In the genomic region with DNA sequence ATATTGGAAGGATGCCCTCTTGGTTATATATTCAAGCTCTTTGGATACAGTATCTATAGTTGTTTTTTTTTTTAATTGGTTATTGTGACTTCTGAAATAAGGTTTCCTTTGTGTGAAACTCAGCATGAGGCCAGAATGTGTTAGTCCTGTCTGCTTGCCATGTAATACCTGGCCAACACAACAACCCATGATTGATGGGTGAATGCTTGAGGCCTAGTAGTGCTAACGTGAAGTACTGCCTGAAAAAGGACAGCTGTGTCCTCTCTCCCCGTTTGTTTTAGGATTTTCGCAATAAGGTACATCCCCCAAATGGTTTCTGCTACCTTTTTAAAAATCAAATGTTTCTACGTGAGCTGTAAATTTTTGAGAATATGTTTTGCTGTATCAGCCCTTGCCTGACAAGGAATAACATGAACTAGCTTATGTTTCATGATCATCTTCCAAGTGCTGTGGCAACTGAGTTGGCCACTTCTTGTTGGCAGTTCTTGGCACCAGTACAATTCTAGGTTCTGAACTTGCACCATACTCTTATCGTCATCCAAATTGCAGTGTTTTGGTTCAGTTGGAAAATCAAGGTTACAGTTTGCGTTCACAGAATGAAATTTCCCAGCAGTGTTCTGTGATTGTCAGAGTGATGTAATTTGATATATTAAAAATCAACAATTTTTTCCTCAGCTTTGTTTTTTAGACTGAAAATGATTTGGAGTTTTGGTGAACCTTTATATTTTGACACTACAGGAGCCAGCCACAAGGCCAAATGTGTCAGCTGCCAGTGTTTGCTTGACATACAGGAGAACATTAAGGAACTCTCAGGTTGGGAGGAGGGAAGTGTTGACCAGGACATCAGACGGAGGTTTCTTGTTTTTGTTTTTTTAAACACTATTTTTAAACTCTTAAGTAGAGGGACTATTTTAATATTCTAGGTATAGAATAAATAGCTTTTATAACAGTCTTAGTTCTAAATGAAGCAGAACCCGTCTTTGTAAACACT, we compare ENCODE assay signal across 8 cellular contexts. TPM values are rescaled to one million over a fixed set of nuclear protein-coding genes. Genes with fewer than 3 reads are reported as not detected.
DNase-seq lines count a peak whose midpoint lies in the region; ATAC-seq and TF ChIP-seq lines count a peak whose summit lies in the region.

No MANE protein-coding gene starts in this region.

- H3K18ac ChIP-seq in IMR-90 (ENCODE audit: low read depth, low read length): no peak overlapping the region; the same call in 1 of the 2 replicates

- no peak for TF ChIP-seq POLR2A in IMR-90 (IDR thresholded peaks at IDR 0.05; ENCODE audit: low read depth, low read length)
- TF ChIP-seq POLR2A in sigmoid colon (IDR thresholded peaks at IDR 0.05): no peak

- H2AFZ ChIP-seq in IMR-90 (replicated peaks; ENCODE audit: low read length, poor library complexity): no peak overlapping the region

- H3K36me3 ChIP-seq in IMR-90 (ENCODE audit: control insufficient read depth, insufficient read depth, low read length): peaks cover 14% of the 10 kb centered on the region
- H3K36me3 ChIP-seq in sigmoid colon: peaks cover 7 to 61% (median 20%) of the 10 kb centered on the region in 4 donors

- TF ChIP-seq RAD21 in IMR-90 (IDR thresholded peaks at IDR 0.05; ENCODE audit: low read length): no peak

- no peak for TF ChIP-seq EP300 in sigmoid colon (IDR thresholded peaks at IDR 0.05)

- no peak overlapping the region for H2AK9ac ChIP-seq in IMR-90 (replicated peaks; ENCODE audit: low read depth, low read length, poor library complexity)

- no peak overlapping the region for H3K56ac ChIP-seq in IMR-90 (ENCODE audit: extremely low read depth, insufficient read depth, low read length)

- H2AK5ac ChIP-seq in IMR-90 (ENCODE audit: low read depth, low read length): 0 out of 2 replicates have a peak overlapping the region, but pooled peaks have one; percentile 53

- H3K9ac ChIP-seq in IMR-90 (ENCODE audit: low read depth, low read length): no peak overlapping the region

- H2BK5ac ChIP-seq in IMR-90 (ENCODE audit: low read depth, low read length, poor library complexity, severe bottlenecking): no peak overlapping the region

- intact Hi-C loops in IMR-90 (cut with micrococcal nuclease): no loop called here
- intact Hi-C loops in sigmoid colon (cut with DNase I): no loop called here

- H3K27me3 ChIP-seq in IMR-90 (ENCODE audit: control insufficient read depth, insufficient read depth, low read length): no peaks in the 10 kb centered on the region
- no peaks in the 10 kb centered on the region for H3K27me3 ChIP-seq in sigmoid colon

- TF ChIP-seq CTCF in IMR-90 (conservative IDR thresholded peaks at IDR 0.05; ENCODE audit: low read depth, low read length) (no peak), sigmoid colon (IDR thresholded peaks at IDR 0.05) (no peak)

- H3K4me1 ChIP-seq in IMR-90 (ENCODE audit: control insufficient read depth, insufficient read depth, low read length) (no peaks in the 10 kb centered on the region), sigmoid colon (peaks cover 0 to 28% (median 14%) of the 10 kb centered on the region in 4 donors)

- DNase-seq in IMR-90 (peak; percentile 18), SHP77 (lab: John Stamatoyannopoulos, UW) (peak; percentile 11 to 34), fibroblast of the conjunctiva (ENCODE audit: low read depth) (peak; percentile 36), sigmoid colon (peak; percentile 74), NCI-H1694 treated with DMSO at 0.1 percent for 48 hours (lab: John Stamatoyannopoulos, UW) (no peak), HK-2 (ENCODE audit: unreplicated experiment) (no peak)
- no peak for DNase-seq in effector CD4-positive, alpha-beta T cell

- no peak overlapping the region for H4K91ac ChIP-seq in IMR-90 (ENCODE audit: insufficient read depth, low read depth, low read length)

- WGBS in IMR-90 (ENCODE audit: extremely low coverage in 2 of 2, insufficient read length in 1 of 2), 2 experiments: no CpG with 5 or more reads among the region's 8 CpGs
- WGBS in sigmoid colon, 2 donors: 80% methylated on average over 8 of the region's 8 CpGs

- dilution Hi-C loops in IMR-90 (cut with HindIII; ENCODE audit: low sequenced_read_pairs, unreplicated experiment): no loop called here

- no peaks in the 10 kb centered on the region for H4K20me1 ChIP-seq in IMR-90 (ENCODE audit: insufficient read depth, low read length)

- no peak overlapping the region for H4K8ac ChIP-seq in IMR-90 (ENCODE audit: low read depth in 2 of 2, low read length in 2 of 2)

- no peaks in the 10 kb centered on the region for H3K9me3 ChIP-seq in IMR-90 (ENCODE audit: control insufficient read depth, insufficient read depth, low read length)
- no peaks in the 10 kb centered on the region for H3K9me3 ChIP-seq in sigmoid colon

- POLR2A ChIA-PET in IMR-90 (lab: Charles Lee; ENCODE audit: unreplicated experiment): interaction anchor here (0.6 kb wide), 1 partner anchor 19 kb away, joined by 7 read pairs; no protein-coding TSS in a partner anchor

- H2BK15ac ChIP-seq in IMR-90 (ENCODE audit: low read depth, low read length): no peak overlapping the region

- no peak overlapping the region for H3K4ac ChIP-seq in IMR-90 (ENCODE audit: low read depth, low read length)

- ATAC-seq in IMR-90 (ENCODE audit: low read depth) (no peak), GM21390 (IDR thresholded peaks at IDR 0.05; ENCODE audit: unreplicated experiment) (no peak)

- CTCF ChIA-PET in IMR-90 (lab: Yijun Ruan, JAX): interaction anchor here (0.8 to 1.7 kb wide), 4 partner anchors 103 to 272 kb away, joined by 3 to 4 read pairs (median 4); no protein-coding TSS in a partner anchor

- H3K4me3 ChIP-seq in IMR-90 (ENCODE audit: insufficient read depth, low read depth, low read length): no peak overlapping the region
- H3K4me3 ChIP-seq in sigmoid colon: no peak overlapping the region

- no TSS peak for BruUV-seq in IMR-90 (replicated peaks; lab: Mats Ljungman, UMichigan)

- peaks cover 12 to 14% of the 10 kb centered on the region in 2 experiments for H3K79me1 ChIP-seq in IMR-90 (ENCODE audit: low read depth in 1 of 2, low read length in 2 of 2)

- in situ Hi-C loops in IMR-90 (cut with MboI; ENCODE audit: low sequenced_read_pairs): no loop called here

- H3K27ac ChIP-seq in IMR-90 (ENCODE audit: insufficient read depth, low read length): no peak overlapping the region
- H3K27ac ChIP-seq in sigmoid colon: peak overlapping the region; percentile 32 to 64 (median 62)

- no peak overlapping the region for H2BK20ac ChIP-seq in IMR-90 (ENCODE audit: low read depth, low read length)

- no peak overlapping the region for H2BK120ac ChIP-seq in IMR-90 (ENCODE audit: low read depth, low read length)

- H3K9me1 ChIP-seq in IMR-90 (ENCODE audit: insufficient read depth, low read length): peaks cover 10% of the 10 kb centered on the region; the same call in 1 of the 2 replicates

- H3K14ac ChIP-seq in IMR-90 (replicated peaks; ENCODE audit: low read depth, low read length): 0 out of 2 replicates have a peak overlapping the region, but pooled peaks have one; percentile 4

- no peak overlapping the region for H3K4me2 ChIP-seq in IMR-90 (ENCODE audit: low read depth, low read length)

- H3K23ac ChIP-seq in IMR-90 (ENCODE audit: low read depth, low read length): no peak overlapping the region

- H4K5ac ChIP-seq in IMR-90 (ENCODE audit: low read depth, low read length): no peak overlapping the region

TF ChIP-seq in IMR-90, 13 proteins besides CTCF, POLR2A, EP300 and RAD21:
- TF ChIP-seq CEBPB (IDR thresholded peaks at IDR 0.05; ENCODE audit: low read depth, low read length): no peak
TF ChIP-seq in IMR-90: peak in this region for 0.

RNA-seq across cellular contexts. Expression of a gene that starts 13.5 kb away (rescaled TPM):
- total RNA-seq in IMR-90 (2012; rRNA removed) (21.0 and 21.9 TPM in 2 replicates), sigmoid colon (10 to 100 TPM; 21.0 to 53.7 (median 37.1) TPM)
- polyA plus RNA-seq in IMR-90 (2012; rRNA removed) (12.3 and 15.9 TPM in 2 replicates), sigmoid colon (10 to 100 TPM; 15.3 to 21.5 (median 15.6) TPM)
- 5.2 and 5.6 TPM in 2 replicates for polyA plus RNA-seq in IMR-90 (2012; cell fraction: cytosol; rRNA removed)
- polyA plus RNA-seq in IMR-90 (2012; cell fraction: nucleus; rRNA removed; ENCODE audit: low replicate concordance): 1.5 and 9.0 TPM in 2 replicates

RNA-seq across cellular contexts. Expression of a gene that starts 13.7 kb away (rescaled TPM):
- total RNA-seq in IMR-90 (2012; rRNA removed): 26.3 and 35.3 TPM in 2 replicates
- 17.4 and 25.2 TPM in 2 replicates for polyA plus RNA-seq in IMR-90 (2012; rRNA removed)
- polyA plus RNA-seq in IMR-90 (2012; cell fraction: cytosol; rRNA removed): 11.2 and 14.4 TPM in 2 replicates
- 4.8 and 19.4 TPM in 2 replicates for polyA plus RNA-seq in IMR-90 (2012; cell fraction: nucleus; rRNA removed; ENCODE audit: low replicate concordance)
- total RNA-seq in sigmoid colon: 100 to 1,000 TPM in 3 of 4 donors, 10 to 100 TPM in 1; 80.0 to 228 (median 157) TPM
- polyA plus RNA-seq in sigmoid colon: 100 to 1,000 TPM; 107 to 203 (median 198) TPM

RNA-seq across cellular contexts. Expression of a gene that starts 44.2 kb away (rescaled TPM):
- total RNA-seq in IMR-90 (2012; rRNA removed): 108 and 110 TPM in 2 replicates
- polyA plus RNA-seq in IMR-90 (2012; rRNA removed): 31.0 and 59.6 TPM in 2 replicates
- polyA plus RNA-seq in IMR-90 (2012; cell fraction: cytosol; rRNA removed): 38.8 and 80.6 TPM in 2 replicates
- 80.3 and 93.3 TPM in 2 replicates for polyA plus RNA-seq in IMR-90 (2012; cell fraction: nucleus; rRNA removed; ENCODE audit: low replicate concordance)
- total RNA-seq in sigmoid colon: 100 to 1,000 TPM in 2 of 4 donors, 10 to 100 TPM in 2; 77.2 to 202 (median 133) TPM
- polyA plus RNA-seq in sigmoid colon: 100 to 1,000 TPM in 1 of 3 donors, 10 to 100 TPM in 2; 71.5 to 413 (median 85.3) TPM

Comparison
In these comparisons a context has a peak if more than half of its experiments do, and no peak if none do; other contexts are left out.
1. DNase-seq: peak in IMR-90 (single experiment), SHP77 (2 of 2), fibroblast of the conjunctiva (single experiment) and sigmoid colon (single experiment); none in NCI-H1694 treated with DMSO at 0.1 percent for 48 hours (single experiment), effector CD4-positive, alpha-beta T cell (single experiment) and HK-2 (single experiment).